In the genomic region with DNA sequence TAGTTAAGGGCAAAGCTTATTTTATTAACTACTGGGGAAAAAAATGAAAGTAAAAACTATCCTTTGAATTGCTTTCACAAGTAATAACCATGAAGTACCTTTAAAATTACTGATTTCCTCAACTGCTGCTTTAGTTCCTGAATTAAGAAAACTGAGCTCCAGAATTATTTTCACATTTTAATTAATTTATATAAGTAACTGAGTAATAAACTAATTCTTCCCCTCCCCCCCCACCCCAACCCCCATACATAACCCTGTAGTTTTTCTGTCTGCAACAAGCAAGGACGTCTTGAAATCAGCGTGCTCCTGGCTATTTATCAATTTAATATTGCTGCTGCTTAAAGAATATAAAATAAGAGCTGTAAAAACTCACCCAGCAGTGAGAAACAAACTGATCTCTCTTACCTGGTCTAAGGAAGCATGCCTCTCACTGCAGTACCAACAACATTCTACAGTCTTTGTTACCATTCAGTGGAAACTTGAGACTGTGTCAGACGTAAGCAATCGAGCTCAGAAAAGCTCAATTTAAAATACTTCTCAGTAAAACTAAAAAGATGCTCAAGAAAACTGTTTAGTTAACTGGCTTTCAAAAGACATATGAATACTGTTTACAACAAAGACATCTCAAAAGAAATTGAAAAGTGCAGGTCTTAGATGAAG, we compare ENCODE assay signal across 8 cellular contexts.
A peak's percentile ranks its signal among the peaks of the same experiment; 100 is the strongest.
DNase-seq lines count a peak whose midpoint lies in the region; ATAC-seq and TF ChIP-seq lines count a peak whose summit lies in the region.

No MANE protein-coding gene starts in this region.

- intact Hi-C loops in thyroid gland (cut with DNase I), result no loop called here

- H3K9ac ChIP-seq in HUES6 (ENCODE audit: low read length), result peak overlapping the region; percentile 5

- no peaks in the 10 kb centered on the region for H3K9me3 ChIP-seq in HUES6 (ENCODE audit: control insufficient read depth, insufficient read depth, low read depth, low read length)
- H3K9me3 ChIP-seq in lung (ENCODE audit: control insufficient read depth in 2 of 2, insufficient read depth in 1 of 2, low read length in 1 of 2), result no peaks in the 10 kb centered on the region
- no peaks in the 10 kb centered on the region for H3K9me3 ChIP-seq in thyroid gland

- no peak for TF ChIP-seq CTCF in lung (IDR thresholded peaks at IDR 0.05; ENCODE audit: control extremely low read depth, extremely low read depth)
- peak in 4 of 6 experiments; percentile 4 to 29 (median 24) for TF ChIP-seq CTCF in thyroid gland (IDR thresholded peaks at IDR 0.05)

- ATAC-seq in GM19455 (IDR thresholded peaks at IDR 0.05; ENCODE audit: unreplicated experiment) (peak; percentile 77), lung (ENCODE audit: insufficient read depth, low FRiP score) (peak; percentile 68)

- no peak overlapping the region for H3K27ac ChIP-seq in HUES6 (ENCODE audit: low read depth, low read length)
- H3K27ac ChIP-seq in lung (ENCODE audit: low read depth in 1 of 2, low read length in 1 of 2), result no peak overlapping the region
- peak overlapping the region; percentile 39 to 71 (median 43) for H3K27ac ChIP-seq in thyroid gland

- H3K36me3 ChIP-seq in HUES6 (ENCODE audit: control insufficient read depth, insufficient read depth, low read length) (no peaks in the 10 kb centered on the region), lung (ENCODE audit: control insufficient read depth in 2 of 2, insufficient read depth in 2 of 2, low read length in 2 of 2) (no peaks in the 10 kb centered on the region), thyroid gland (no peaks in the 10 kb centered on the region)

- H3K27me3 ChIP-seq in HUES6 (ENCODE audit: control insufficient read depth, insufficient read depth, low read length), result no peaks in the 10 kb centered on the region
- no peaks in the 10 kb centered on the region for H3K27me3 ChIP-seq in lung (ENCODE audit: control insufficient read depth, insufficient read depth)
- H3K27me3 ChIP-seq in thyroid gland, result no peaks in the 10 kb centered on the region

- H3K4me3 ChIP-seq in HUES6 (ENCODE audit: low read depth, low read length) (peak overlapping the region; percentile 69), lung (peak overlapping the region; percentile 19), thyroid gland (replicated peaks in 1 of 3) (peak overlapping the region in 2 of 3 donors; percentile 23 to 60)

- WGBS in lung, 2 donors, result 2 to 7% methylated on average over 4 of the region's 4 CpGs
- WGBS in thyroid gland, 2 donors, result 5 to 9% methylated on average over 4 of the region's 4 CpGs

- H3K4me1 ChIP-seq in HUES6 (ENCODE audit: control insufficient read depth, insufficient read depth, low read length) (peaks cover 3% of the 10 kb centered on the region; the same call in 1 of the 2 replicates), lung (ENCODE audit: control insufficient read depth in 2 of 2, insufficient read depth in 2 of 2, low read length in 2 of 2) (peaks cover 0 to 1% of the 10 kb centered on the region in 2 donors), thyroid gland (peaks cover 0 to 12% of the 10 kb centered on the region in 2 donors)

- TF ChIP-seq POLR2A in thyroid gland (IDR thresholded peaks at IDR 0.05), result peak in 1 of 2 donors; percentile 80

- DNase-seq in DMS114 treated with DMSO at 0.1 percent for 48 hours (lab: John Stamatoyannopoulos, UW; ENCODE audit: unreplicated experiment) (peak; percentile 27), SK-N-DZ (ENCODE audit: low spot score) (peak; percentile 75), lung (ENCODE audit: low spot score) (no peak), thyroid gland (peak; percentile 29 to 30), middle frontal gyrus (ENCODE audit: extremely low spot score, low spot score) (no peak)
- peak; percentile 9 for DNase-seq in effector CD4-positive, alpha-beta T cell

Comparison
In these comparisons a context has a peak if more than half of its experiments do, and no peak if none do; other contexts are left out.
1. DNase-seq: peak in DMS114 treated with DMSO at 0.1 percent for 48 hours (single experiment), SK-N-DZ (single experiment), effector CD4-positive, alpha-beta T cell (single experiment) and thyroid gland (2 of 2); none in lung (single experiment) and middle frontal gyrus (single experiment).
2. H3K27ac ChIP-seq: peak in thyroid gland (3 of 3); none in HUES6 (single experiment) and lung (0 of 2).
3. H3K4me3 ChIP-seq: peak in every context shown above with its lines; median percentile 69 in HUES6; 42 in thyroid gland; 19 in lung.